Comparison of ENCODE assay signal across 1 cellular context in genomic region chr11:75733346-75734107, GRCh38.
TF ChIP-seq lines count a peak whose summit lies in the region.

No MANE protein-coding gene starts in this region.

TF ChIP-seq in GM12878, 131 proteins besides CTCF, POLR2A, EP300 and RAD21:
- TF ChIP-seq TCF12 (IDR thresholded peaks at IDR 0.05; ENCODE audit: low read depth, low read length) (no peak), KAT2A (conservative IDR thresholded peaks at IDR 0.05; ENCODE audit: control insufficient read depth, low read depth, low read length) (no peak), POU2F2 (IDR thresholded peaks at IDR 0.05; ENCODE audit: borderline replicate concordance, low read depth, low read length) (no peak)
